ENCODE assay signal across 22 cellular contexts in the genomic region with DNA sequence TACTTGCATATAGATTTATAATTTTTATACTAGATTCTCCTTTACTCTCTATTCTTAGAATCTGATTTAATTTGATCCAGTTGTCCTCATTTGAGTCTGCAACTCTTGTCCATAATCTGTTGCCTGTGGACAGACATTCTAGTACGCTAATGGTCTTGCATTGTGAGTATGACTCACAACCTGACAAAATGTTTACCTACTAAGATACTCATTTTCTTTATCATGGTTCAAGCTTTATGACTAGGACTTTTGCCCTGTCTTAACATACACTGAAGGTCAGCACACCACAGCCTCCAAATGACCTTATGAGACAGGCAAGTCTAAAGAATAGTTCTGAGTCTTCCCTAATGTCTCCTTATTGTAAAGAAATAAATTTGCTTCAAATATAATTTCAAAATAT.
"Had no signal": no experiment of that assay in that cellular context is flagged by ENCODE, and none has a peak within 500 bp of the region (broad histone marks: within the 10 kb centered on the region; RNA-seq: fewer than 3 reads in every experiment).

No MANE protein-coding gene starts in this region.

- H3K9me3 ChIP-seq: left ventricle myocardium inferior, pancreas, prostate gland, sigmoid colon, tibial nerve, uterus had no signal

- H3K27ac ChIP-seq: left ventricle myocardium inferior, pancreas, prostate gland, sigmoid colon, tibial nerve, uterus had no signal

- H3K36me3 ChIP-seq: left ventricle myocardium inferior, pancreas, prostate gland, sigmoid colon, tibial nerve, uterus had no signal

- H3K4me3 ChIP-seq: left ventricle myocardium inferior, lung, pancreas, prostate gland, sigmoid colon, smooth muscle cell, tibial nerve, uterus had no signal

- H3K27me3 ChIP-seq: pancreas, sigmoid colon, tibial nerve, uterus had no signal

- DNase-seq: islet precursor cell; left ventricle myocardium inferior; naive thymus-derived CD8-positive, alpha-beta T cell; nucleus accumbens; pancreas; posterior cingulate gyrus; retina; right cardiac atrium; sigmoid colon; stimulated activated CD4-positive, alpha-beta T cell treated with anti-CD3 and anti-CD28 coated beads, Interleukin-1b, Interleukin-23, amount 100 ng/mL, for 48 hours; stimulated activated CD4-positive, alpha-beta T cell treated with anti-CD3 and anti-CD28 coated beads, Interleukin-2, amount 100 ng/mL, for 48 hours; stimulated activated CD4-positive, alpha-beta T cell treated with anti-CD3 and anti-CD28 coated beads, Interleukin-4, amount 100 ng/mL, for 4 hours; stimulated activated CD8-positive, alpha-beta memory T cell treated with anti-CD3 and anti-CD28 coated beads, Interleukin-4, amount 100 ng/mL, for 48 hours; stimulated activated naive CD4-positive, alpha-beta T cell treated with Interleukin-2 at 50 U/mL for 16 hours; stimulated activated naive CD8-positive, alpha-beta T cell treated with anti-CD3 and anti-CD28 coated beads, Interleukin-15, amount 100 ng/mL, for 72 hours; substantia nigra; uterus had no signal

- H3K4me1 ChIP-seq: left ventricle myocardium inferior, pancreas, prostate gland, sigmoid colon, tibial nerve, uterus had no signal

- H3K4me2 ChIP-seq: smooth muscle cell had no signal

- ATAC-seq: naive thymus-derived CD8-positive, alpha-beta T cell; pancreas; right cardiac atrium; stimulated activated memory B cell treated with anti-CD40 and anti-IgM and Interleukin-4, amounts not matched to agents 10 μg/mL and 1 μg/mL and 100 μg/mL, for 72 hours; stimulated activated naive CD8-positive, alpha-beta T cell treated with anti-CD3 and anti-CD28 coated beads, Interleukin-15, amount 100 ng/mL, for 72 hours had no signal
